Comparison of ENCODE assay signal across 27 cellular contexts in genomic region chr2:26997394-26997793, GRCh38.
"Had no signal": no experiment of that assay in that cellular context is flagged by ENCODE, and none has a peak within 500 bp of the region (broad histone marks: within the 10 kb centered on the region; RNA-seq: fewer than 3 reads in every experiment).

No MANE protein-coding gene starts in this region.

- H3K27ac ChIP-seq: left lung, lower lobe of right lung, pancreas, psoas muscle, right atrium auricular region, skin epidermis, suprapubic skin, thoracic aorta, tibial artery, uterus had no signal

- H3K9me3 Mint-ChIP-seq: naive thymus-derived CD8-positive, alpha-beta T cell; nephron; neural crest cell; stimulated activated effector memory CD8-positive, alpha-beta T cell treated with anti-CD3 and anti-CD28 coated beads, Interleukin-12 subunit alpha, Interleukin-12 subunit beta, amount 100 ng/mL, for 72 hours; stimulated activated naive CD8-positive, alpha-beta T cell treated with anti-CD3 and anti-CD28 coated beads, Interleukin-15, Interleukin-2, amounts not matched to agents 100 ng/mL and 50 ng/mL, for 24 hours; type B pancreatic cell had no signal

- H3K4me1 Mint-ChIP-seq: nephron; stimulated activated effector memory CD8-positive, alpha-beta T cell treated with anti-CD3 and anti-CD28 coated beads, Interleukin-12 subunit alpha, Interleukin-12 subunit beta, amount 100 ng/mL, for 72 hours had no signal

- H3K4me3 Mint-ChIP-seq: naive thymus-derived CD8-positive, alpha-beta T cell; nephron; neural crest cell; stimulated activated effector memory CD8-positive, alpha-beta T cell treated with anti-CD3 and anti-CD28 coated beads, Interleukin-12 subunit alpha, Interleukin-12 subunit beta, amount 100 ng/mL, for 72 hours; stimulated activated naive CD8-positive, alpha-beta T cell treated with anti-CD3 and anti-CD28 coated beads, Interleukin-15, Interleukin-2, amounts not matched to agents 100 ng/mL and 50 ng/mL, for 24 hours; type B pancreatic cell had no signal

- H3K27me3 ChIP-seq: left lung, pancreas, right atrium auricular region, suprapubic skin, tibial artery, uterus had no signal

- ATAC-seq: left colon; left lung; lower lobe of right lung; naive thymus-derived CD8-positive, alpha-beta T cell; pancreas; psoas muscle; sciatic nerve; stimulated activated effector memory CD8-positive, alpha-beta T cell treated with anti-CD3 and anti-CD28 coated beads, Interleukin-12 subunit alpha, Interleukin-12 subunit beta, amount 100 ng/mL, for 72 hours had no signal

- H3K4me3 ChIP-seq: left lung, lower lobe of right lung, pancreas, psoas muscle, right atrium auricular region, skin epidermis, suprapubic skin, thoracic aorta, tibial artery, uterus had no signal

- H3K36me3 ChIP-seq: left lung, lower lobe of right lung, pancreas, suprapubic skin, thoracic aorta, tibial artery, uterus had no signal

- DNase-seq: hippocampal formation; kidney; left colon; left lung; lower lobe of right lung; mammary epithelial cell; mesenchymal stem cell; naive thymus-derived CD8-positive, alpha-beta T cell; pancreas; psoas muscle; stimulated activated CD4-positive, alpha-beta T cell treated with anti-CD3 and anti-CD28 coated beads, Interleukin-12 subunit alpha, Interleukin-12 subunit beta, amount 100 ng/mL, for 4 hours; stimulated activated CD4-positive, alpha-beta T cell treated with anti-CD3 and anti-CD28 coated beads, Interleukin-15, amount 100 ng/mL, for 24 hours; stimulated activated CD4-positive, alpha-beta T cell treated with anti-CD3 and anti-CD28 coated beads, Interleukin-2, amount 100 ng/mL, for 24 hours; stimulated activated CD4-positive, alpha-beta T cell treated with anti-CD3 and anti-CD28 coated beads, Interleukin-4, amount 100 ng/mL, for 24 hours; stimulated activated naive CD4-positive, alpha-beta T cell; tibial artery; uterus had no signal

- H3K27me3 Mint-ChIP-seq: stimulated activated naive CD8-positive, alpha-beta T cell treated with anti-CD3 and anti-CD28 coated beads, Interleukin-15, Interleukin-2, amounts not matched to agents 100 ng/mL and 50 ng/mL, for 24 hours had no signal

- H3K9me3 ChIP-seq: left lung, lower lobe of right lung, pancreas, psoas muscle, right atrium auricular region, suprapubic skin, thoracic aorta, tibial artery, uterus had no signal

- H3K27ac Mint-ChIP-seq: naive thymus-derived CD8-positive, alpha-beta T cell; nephron; stimulated activated effector memory CD8-positive, alpha-beta T cell treated with anti-CD3 and anti-CD28 coated beads, Interleukin-12 subunit alpha, Interleukin-12 subunit beta, amount 100 ng/mL, for 72 hours; stimulated activated naive CD8-positive, alpha-beta T cell treated with anti-CD3 and anti-CD28 coated beads, Interleukin-15, Interleukin-2, amounts not matched to agents 100 ng/mL and 50 ng/mL, for 24 hours; type B pancreatic cell had no signal

- H3K4me1 ChIP-seq: left lung, lower lobe of right lung, pancreas, right atrium auricular region, suprapubic skin, tibial artery, uterus had no signal

- H3K36me3 Mint-ChIP-seq: stimulated activated effector memory CD8-positive, alpha-beta T cell treated with anti-CD3 and anti-CD28 coated beads, Interleukin-12 subunit alpha, Interleukin-12 subunit beta, amount 100 ng/mL, for 72 hours; type B pancreatic cell had no signal
